ENCODE assay signal across 8 cellular contexts in the genomic region with DNA sequence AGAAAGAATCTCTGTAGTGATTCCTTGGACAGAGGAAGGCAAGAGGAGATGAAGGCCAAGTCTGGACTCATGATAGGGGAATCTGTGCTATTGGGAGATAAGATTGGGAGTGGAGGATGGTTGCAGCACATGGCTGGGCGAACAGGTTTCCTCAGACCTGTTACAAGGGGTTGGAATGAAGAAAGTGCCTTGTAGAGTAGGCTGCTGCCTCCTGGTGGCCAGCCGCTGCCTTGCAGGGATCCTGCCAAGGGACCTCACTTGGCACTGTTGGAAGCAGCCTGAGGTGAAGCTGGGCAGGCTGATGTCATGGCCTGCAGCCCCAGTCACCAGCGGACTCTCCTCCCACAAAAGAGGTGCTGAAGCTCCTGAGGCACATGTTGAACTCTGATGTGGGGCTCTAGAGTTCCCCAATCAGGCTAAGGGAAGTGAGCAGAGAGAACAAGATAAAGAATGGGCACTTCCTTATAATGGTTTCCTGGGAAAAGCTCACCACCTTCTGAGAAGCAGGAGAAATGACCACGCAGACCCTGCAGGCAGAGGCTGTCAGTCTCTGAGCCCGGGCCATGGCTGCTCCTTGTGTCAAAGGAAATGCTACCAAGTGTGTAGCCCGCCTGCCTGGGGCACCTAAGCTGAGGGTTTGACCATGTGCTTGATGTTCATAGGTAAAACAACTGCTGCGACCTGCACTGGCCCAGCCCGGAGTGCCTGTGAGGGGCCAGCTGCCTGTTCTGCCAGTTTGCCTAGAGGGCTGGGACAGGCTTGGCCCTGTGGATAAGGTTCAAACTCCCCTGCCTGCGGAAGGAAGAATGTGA. TPM values are rescaled to one million over a fixed set of nuclear protein-coding genes. Genes with fewer than 3 reads are reported as not detected.
DNase-seq lines count a peak whose midpoint lies in the region; ATAC-seq and TF ChIP-seq lines count a peak whose summit lies in the region.

No MANE protein-coding gene starts in this region.

- H3K36me3 ChIP-seq in GM06990 (ENCODE audit: control insufficient read depth, insufficient read depth, low read length) (peaks cover under 1% of the 10 kb centered on the region), tibial artery (peaks cover 0 to 11% (median 0%) of the 10 kb centered on the region in 3 donors)

- H3K4me3 ChIP-seq in GM06990 (replicated peaks; ENCODE audit: low read depth, low read length) (no peak overlapping the region), tibial artery (no peak overlapping the region)

- intact Hi-C loops in tibial artery (cut with DNase I; ENCODE audit: low total_unique reads), result loop anchor here (10.0 kb wide), 2 partner anchors 125 to 275 kb away; a partner anchor contains a TSS

- DNase-seq in GM06990 (ENCODE audit: extremely low read depth, insufficient read length), result peak; percentile 72
- DNase-seq in M059J (ENCODE audit: low read depth), result peak; percentile 73
- DNase-seq in activated naive CD4-positive, alpha-beta T cell treated with anti-CD3 and anti-CD28 coated beads, Interleukin-2, amount 10 ng/mL, durations not matched to agents 7 days and 5 days, result peak; percentile 90
- peak; percentile 84 for DNase-seq in glomerular visceral epithelial cell (ENCODE audit: extremely low spot score)
- peak; percentile 93 for DNase-seq in osteocyte (ENCODE audit: extremely low spot score, unreplicated experiment)
- DNase-seq in tibial artery, result peak; percentile 86 to 90

- no peaks in the 10 kb centered on the region for H3K27me3 Mint-ChIP-seq in activated naive CD4-positive, alpha-beta T cell treated with anti-CD3 and anti-CD28 coated beads, Interleukin-2, amount 10 ng/mL, durations not matched to agents 7 days and 5 days
- H3K27me3 Mint-ChIP-seq in osteocyte (ENCODE audit: unreplicated experiment), result no peaks in the 10 kb centered on the region

- H3K9me3 ChIP-seq in tibial artery, result no peaks in the 10 kb centered on the region

- H3K27ac ChIP-seq in tibial artery, result no peak overlapping the region

- CTCF ChIA-PET in activated naive CD4-positive, alpha-beta T cell treated with anti-CD3 and anti-CD28 coated beads, Interleukin-2, amount 10 ng/mL, durations not matched to agents 7 days and 5 days (lab: Charles Lee), result interaction anchor here (0.6 to 6.4 kb wide), 29 partner anchors 8 to 281 kb away, joined by 3 to 156 read pairs (median 5); a partner anchor contains a TSS

- no peaks in the 10 kb centered on the region for H3K27me3 ChIP-seq in GM06990 (replicated peaks; ENCODE audit: control insufficient read depth, insufficient read depth, low read length)
- H3K27me3 ChIP-seq in tibial artery, result no peaks in the 10 kb centered on the region

- TF ChIP-seq CTCF in GM06990 (IDR thresholded peaks at IDR 0.05; ENCODE audit: insufficient read depth, low read length, poor library complexity, severe bottlenecking) (peak; percentile 98), osteocyte (IDR thresholded peaks at IDR 0.05) (peak; percentile 95), tibial artery (IDR thresholded peaks at IDR 0.05) (peak; percentile 87 to 96)

- ATAC-seq in SK-N-SH treated with all-trans-retinoic acid at 6 μM for 48 hours (peak; percentile 69), HG03565 (IDR thresholded peaks at IDR 0.05; ENCODE audit: unreplicated experiment) (no peak)

- peak overlapping the region; percentile 84 for H3K27ac Mint-ChIP-seq in activated naive CD4-positive, alpha-beta T cell treated with anti-CD3 and anti-CD28 coated beads, Interleukin-2, amount 10 ng/mL, durations not matched to agents 7 days and 5 days
- H3K27ac Mint-ChIP-seq in osteocyte (ENCODE audit: unreplicated experiment), result no peak overlapping the region

- no peaks in the 10 kb centered on the region for H3K9me3 Mint-ChIP-seq in activated naive CD4-positive, alpha-beta T cell treated with anti-CD3 and anti-CD28 coated beads, Interleukin-2, amount 10 ng/mL, durations not matched to agents 7 days and 5 days
- no peaks in the 10 kb centered on the region for H3K9me3 Mint-ChIP-seq in osteocyte (ENCODE audit: unreplicated experiment)

- H3K4me1 Mint-ChIP-seq in activated naive CD4-positive, alpha-beta T cell treated with anti-CD3 and anti-CD28 coated beads, Interleukin-2, amount 10 ng/mL, durations not matched to agents 7 days and 5 days, result peaks cover 59% of the 10 kb centered on the region
- peaks cover 24% of the 10 kb centered on the region for H3K4me1 Mint-ChIP-seq in osteocyte (ENCODE audit: unreplicated experiment)

- H3K4me1 ChIP-seq in tibial artery, result peaks cover 0 to 47% (median 21%) of the 10 kb centered on the region in 4 donors

- peak overlapping the region; percentile 84 for H3K4me3 Mint-ChIP-seq in activated naive CD4-positive, alpha-beta T cell treated with anti-CD3 and anti-CD28 coated beads, Interleukin-2, amount 10 ng/mL, durations not matched to agents 7 days and 5 days
- H3K4me3 Mint-ChIP-seq in osteocyte (ENCODE audit: unreplicated experiment), result peak overlapping the region; percentile 62

- peaks cover 23% of the 10 kb centered on the region for H3K36me3 Mint-ChIP-seq in activated naive CD4-positive, alpha-beta T cell treated with anti-CD3 and anti-CD28 coated beads, Interleukin-2, amount 10 ng/mL, durations not matched to agents 7 days and 5 days
- no peaks in the 10 kb centered on the region for H3K36me3 Mint-ChIP-seq in osteocyte (ENCODE audit: unreplicated experiment)

TF ChIP-seq in SK-N-SH treated with all-trans-retinoic acid at 6 μM for 48 hours, 23 proteins besides CTCF, POLR2A, EP300 and RAD21:
- TF ChIP-seq, protein P1, sequence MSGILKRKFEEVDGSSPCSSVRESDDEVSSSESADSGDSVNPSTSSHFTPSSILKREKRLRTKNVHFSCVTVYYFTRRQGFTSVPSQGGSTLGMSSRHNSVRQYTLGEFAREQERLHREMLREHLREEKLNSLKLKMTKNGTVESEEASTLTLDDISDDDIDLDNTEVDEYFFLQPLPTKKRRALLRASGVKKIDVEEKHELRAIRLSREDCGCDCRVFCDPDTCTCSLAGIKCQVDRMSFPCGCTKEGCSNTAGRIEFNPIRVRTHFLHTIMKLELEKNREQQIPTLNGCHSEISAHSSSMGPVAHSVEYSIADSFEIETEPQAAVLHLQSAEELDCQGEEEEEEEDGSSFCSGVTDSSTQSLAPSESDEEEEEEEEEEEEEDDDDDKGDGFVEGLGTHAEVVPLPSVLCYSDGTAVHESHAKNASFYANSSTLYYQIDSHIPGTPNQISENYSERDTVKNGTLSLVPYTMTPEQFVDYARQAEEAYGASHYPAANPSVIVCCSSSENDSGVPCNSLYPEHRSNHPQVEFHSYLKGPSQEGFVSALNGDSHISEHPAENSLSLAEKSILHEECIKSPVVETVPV (CRISPR knock-in tag; IDR thresholded peaks at IDR 0.05), result no peak
- TF ChIP-seq ZNF8 (CRISPR knock-in tag; IDR thresholded peaks at IDR 0.05) (no peak), ZFP30 (CRISPR knock-in tag; IDR thresholded peaks at IDR 0.05) (no peak), ESRRG (CRISPR knock-in tag; IDR thresholded peaks at IDR 0.05) (no peak), ZNF565 (CRISPR knock-in tag; conservative IDR thresholded peaks at IDR 0.05; ENCODE audit: low read depth) (no peak), TOX (CRISPR knock-in tag; IDR thresholded peaks at IDR 0.05; ENCODE audit: borderline replicate concordance) (no peak), GLIS3 (CRISPR knock-in tag; IDR thresholded peaks at IDR 0.05) (no peak), SNAI2 (CRISPR knock-in tag; IDR thresholded peaks at IDR 0.05) (no peak), BACH2 (CRISPR knock-in tag; IDR thresholded peaks at IDR 0.05; ENCODE audit: borderline replicate concordance) (no peak)
- TF ChIP-seq, protein P2, sequence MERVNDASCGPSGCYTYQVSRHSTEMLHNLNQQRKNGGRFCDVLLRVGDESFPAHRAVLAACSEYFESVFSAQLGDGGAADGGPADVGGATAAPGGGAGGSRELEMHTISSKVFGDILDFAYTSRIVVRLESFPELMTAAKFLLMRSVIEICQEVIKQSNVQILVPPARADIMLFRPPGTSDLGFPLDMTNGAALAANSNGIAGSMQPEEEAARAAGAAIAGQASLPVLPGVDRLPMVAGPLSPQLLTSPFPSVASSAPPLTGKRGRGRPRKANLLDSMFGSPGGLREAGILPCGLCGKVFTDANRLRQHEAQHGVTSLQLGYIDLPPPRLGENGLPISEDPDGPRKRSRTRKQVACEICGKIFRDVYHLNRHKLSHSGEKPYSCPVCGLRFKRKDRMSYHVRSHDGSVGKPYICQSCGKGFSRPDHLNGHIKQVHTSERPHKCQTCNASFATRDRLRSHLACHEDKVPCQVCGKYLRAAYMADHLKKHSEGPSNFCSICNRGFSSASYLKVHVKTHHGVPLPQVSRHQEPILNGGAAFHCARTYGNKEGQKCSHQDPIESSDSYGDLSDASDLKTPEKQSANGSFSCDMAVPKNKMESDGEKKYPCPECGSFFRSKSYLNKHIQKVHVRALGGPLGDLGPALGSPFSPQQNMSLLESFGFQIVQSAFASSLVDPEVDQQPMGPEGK (CRISPR knock-in tag; IDR thresholded peaks at IDR 0.05; ENCODE audit: borderline replicate concordance), result no peak
- TF ChIP-seq, protein P3, sequence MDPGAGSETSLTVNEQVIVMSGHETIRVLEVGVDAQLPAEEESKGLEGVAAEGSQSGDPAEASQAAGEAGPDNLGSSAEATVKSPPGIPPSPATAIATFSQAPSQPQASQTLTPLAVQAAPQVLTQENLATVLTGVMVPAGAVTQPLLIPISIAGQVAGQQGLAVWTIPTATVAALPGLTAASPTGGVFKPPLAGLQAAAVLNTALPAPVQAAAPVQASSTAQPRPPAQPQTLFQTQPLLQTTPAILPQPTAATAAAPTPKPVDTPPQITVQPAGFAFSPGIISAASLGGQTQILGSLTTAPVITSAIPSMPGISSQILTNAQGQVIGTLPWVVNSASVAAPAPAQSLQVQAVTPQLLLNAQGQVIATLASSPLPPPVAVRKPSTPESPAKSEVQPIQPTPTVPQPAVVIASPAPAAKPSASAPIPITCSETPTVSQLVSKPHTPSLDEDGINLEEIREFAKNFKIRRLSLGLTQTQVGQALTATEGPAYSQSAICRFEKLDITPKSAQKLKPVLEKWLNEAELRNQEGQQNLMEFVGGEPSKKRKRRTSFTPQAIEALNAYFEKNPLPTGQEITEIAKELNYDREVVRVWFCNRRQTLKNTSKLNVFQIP (CRISPR knock-in tag; IDR thresholded peaks at IDR 0.05; ENCODE audit: borderline replicate concordance, low read depth), result no peak
TF ChIP-seq in SK-N-SH treated with all-trans-retinoic acid at 6 μM for 48 hours: peak in this region for 0.

RNA-seq across cellular contexts. Expression of a gene that starts 1.6 kb away (rescaled TPM):
- total RNA-seq in M059J (2014; rRNA removed; shearing (Covaris generic)), result 56.3 and 61.0 TPM in 2 replicates
- total RNA-seq in osteocyte, result 63.0 and 65.2 TPM in 2 replicates

RNA-seq across cellular contexts. Expression of a gene that starts 37.4 kb away (rescaled TPM):
- not detected in 2 replicates for total RNA-seq in M059J (2014; rRNA removed; shearing (Covaris generic))
- 0.10 and 0.32 TPM in 2 replicates for total RNA-seq in osteocyte
